Comparison of ENCODE assay signal across 15 cellular contexts in the genomic region with DNA sequence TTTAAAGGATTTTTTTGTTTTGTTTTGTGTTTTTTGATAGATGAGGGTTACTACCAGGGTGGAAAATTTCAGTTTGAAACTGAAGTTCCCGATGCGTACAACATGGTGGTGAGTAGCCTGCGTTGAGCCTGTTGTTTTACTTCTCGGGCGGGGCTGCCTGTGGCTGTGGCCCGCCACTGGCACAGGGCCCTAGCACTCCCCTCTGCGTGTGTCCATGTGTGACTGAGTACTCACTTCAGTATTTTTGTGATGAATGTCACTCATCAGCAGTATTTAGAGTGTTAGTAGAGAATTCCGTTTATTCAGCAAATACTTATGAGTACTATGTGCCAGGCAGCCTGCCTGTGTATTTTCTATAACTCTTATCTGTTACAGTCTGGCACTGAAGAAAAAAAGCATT.
"Had no signal": no experiment of that assay in that cellular context is flagged by ENCODE, and none has a peak within 500 bp of the region (broad histone marks: within the 10 kb centered on the region; RNA-seq: fewer than 3 reads in every experiment).

No MANE protein-coding gene starts in this region.

- H3K4me2 ChIP-seq: smooth muscle cell had no signal

- H3K4me3 ChIP-seq: gastrocnemius medialis, lower lobe of right lung, smooth muscle cell, upper lobe of left lung had no signal

- H3K4me1 ChIP-seq: lower lobe of right lung, upper lobe of left lung had no signal

- H3K27ac ChIP-seq: gastrocnemius medialis, lower lobe of right lung, neutrophil, upper lobe of left lung had no signal

- H3K27ac Mint-ChIP-seq: activated CD4-positive, alpha-beta memory T cell treated with anti-CD3 and anti-CD28 coated beads for 36 hours; activated naive CD4-positive, alpha-beta T cell treated with anti-CD3 and anti-CD28 coated beads for 36 hours; progenitor cell of endocrine pancreas had no signal

- H3K9me3 ChIP-seq: gastrocnemius medialis, lower lobe of right lung, neutrophil, upper lobe of left lung had no signal

- H3K27me3 ChIP-seq: gastrocnemius medialis, neutrophil, upper lobe of left lung had no signal

- H3K4me1 Mint-ChIP-seq: activated T-helper 17 cell treated with anti-CD3 and anti-CD28 coated beads, Interleukin-2, amount 50 U/mL, for 72 hours had no signal

- H3K4me3 Mint-ChIP-seq: activated CD4-positive, alpha-beta memory T cell treated with anti-CD3 and anti-CD28 coated beads for 36 hours; activated naive CD4-positive, alpha-beta T cell treated with anti-CD3 and anti-CD28 coated beads for 36 hours; activated T-helper 17 cell treated with anti-CD3 and anti-CD28 coated beads, Interleukin-2, amount 50 U/mL, for 72 hours had no signal

- ATAC-seq: activated T-helper 17 cell treated with anti-CD3 and anti-CD28 coated beads, Interleukin-2, amount 50 U/mL, for 72 hours; gastrocnemius medialis; lower lobe of right lung had no signal

- H3K9me3 Mint-ChIP-seq: activated CD4-positive, alpha-beta memory T cell treated with anti-CD3 and anti-CD28 coated beads for 36 hours; activated naive CD4-positive, alpha-beta T cell treated with anti-CD3 and anti-CD28 coated beads for 36 hours; activated T-helper 17 cell treated with anti-CD3 and anti-CD28 coated beads, Interleukin-2, amount 50 U/mL, for 72 hours had no signal

- H3K27me3 Mint-ChIP-seq: activated CD4-positive, alpha-beta memory T cell treated with anti-CD3 and anti-CD28 coated beads for 36 hours; activated T-helper 17 cell treated with anti-CD3 and anti-CD28 coated beads, Interleukin-2, amount 50 U/mL, for 72 hours; progenitor cell of endocrine pancreas had no signal

- H3K36me3 ChIP-seq: gastrocnemius medialis had no signal

- DNase-seq: activated CD4-positive, alpha-beta memory T cell treated with anti-CD3 and anti-CD28 coated beads for 36 hours; activated CD4-positive, alpha-beta T cell treated with anti-CD3 and anti-CD28 coated beads for 1 hour; activated naive CD4-positive, alpha-beta T cell treated with anti-CD3 and anti-CD28 coated beads for 36 hours; gastrocnemius medialis; kidney; lower lobe of right lung; midbrain; right cardiac atrium; stimulated activated naive CD4-positive, alpha-beta T cell treated with Interleukin-2 at 50 U/mL for 16 hours; SW 1271 had no signal
